21 cellular contexts compared by ENCODE assay signal in genomic region chr4:33411182-33411581, GRCh38.
DNase-seq lines count a peak whose midpoint lies in the region; ATAC-seq lines count a peak whose summit lies in the region.
"Had no signal": no experiment of that assay in that cellular context is flagged by ENCODE, and none has a peak within 500 bp of the region (broad histone marks: within the 10 kb centered on the region; RNA-seq: fewer than 3 reads in every experiment).

No MANE protein-coding gene starts in this region.

- H3K27ac Mint-ChIP-seq in activated naive CD8-positive, alpha-beta T cell treated with anti-CD3 and anti-CD28 coated beads, Interleukin-2, amount 50 U/mL, for 24 hours = no peak overlapping the region
- H3K27ac Mint-ChIP-seq: activated CD4-positive, alpha-beta T cell treated with anti-CD3 and anti-CD28 coated beads for 36 hours; activated naive CD4-positive, alpha-beta T cell treated with anti-CD3 and anti-CD28 coated beads for 36 hours; immature natural killer cell; T-helper 2 cell treated with Interferon-gamma antibody and Interleukin-4, amounts not matched to agents 5 μg/mL and 100 μg/mL, for 36 hours had no signal

- H3K36me3 Mint-ChIP-seq in activated naive CD8-positive, alpha-beta T cell treated with anti-CD3 and anti-CD28 coated beads, Interleukin-2, amount 50 U/mL, for 24 hours (ENCODE audit: low read depth) = no peaks in the 10 kb centered on the region
- H3K36me3 Mint-ChIP-seq: immature natural killer cell had no signal

- peaks cover 20% of the 10 kb centered on the region for H3K9me3 Mint-ChIP-seq in activated naive CD8-positive, alpha-beta T cell treated with anti-CD3 and anti-CD28 coated beads, Interleukin-2, amount 50 U/mL, for 24 hours

- no peaks in the 10 kb centered on the region for H3K4me1 Mint-ChIP-seq in activated naive CD8-positive, alpha-beta T cell treated with anti-CD3 and anti-CD28 coated beads, Interleukin-2, amount 50 U/mL, for 24 hours
- H3K4me1 Mint-ChIP-seq: activated CD4-positive, alpha-beta T cell treated with anti-CD3 and anti-CD28 coated beads for 36 hours; immature natural killer cell had no signal

- peak; percentile 1 for DNase-seq in LHCN-M2 (ENCODE audit: low read depth)
- peak; percentile 76 for DNase-seq in SIG-M5 treated with dmso at 0.1 percent for 504 hours (lab: John Stamatoyannopoulos, UW; ENCODE audit: unreplicated experiment)
- peak; percentile 0 for DNase-seq in epithelial cell of prostate (ENCODE audit: low read depth, low spot score)
- no peak for DNase-seq in activated naive CD8-positive, alpha-beta T cell treated with anti-CD3 and anti-CD28 coated beads, Interleukin-2, amount 50 U/mL, for 24 hours
- no peak for DNase-seq in NCI-H146 treated with DMSO at 0.1 percent for 48 hours (lab: John Stamatoyannopoulos, UW; ENCODE audit: unreplicated experiment)
- no peak for DNase-seq in DMS 273 (lab: John Stamatoyannopoulos, UW; ENCODE audit: unreplicated experiment)
- DNase-seq: activated CD4-positive, alpha-beta T cell treated with anti-CD3 and anti-CD28 coated beads for 36 hours; activated naive CD4-positive, alpha-beta T cell treated with anti-CD3 and anti-CD28 coated beads for 36 hours; DMS 273 treated with DMSO at 0.1 percent for 48 hours; effector memory CD4-positive, alpha-beta T cell; H7; immature natural killer cell; midbrain; NCI-H2107; NCI-H69; right cardiac atrium; Right ventricle myocardium superior had no signal

- no peak overlapping the region for H3K27ac ChIP-seq in epithelial cell of prostate
- H3K27ac ChIP-seq: BLaER1, thoracic aorta had no signal

- no peak for ATAC-seq in GM21723 (IDR thresholded peaks at IDR 0.05; ENCODE audit: unreplicated experiment)
- no peak for ATAC-seq in activated naive CD8-positive, alpha-beta T cell treated with anti-CD3 and anti-CD28 coated beads, Interleukin-2, amount 50 U/mL, for 24 hours
- ATAC-seq: activated CD4-positive, alpha-beta T cell treated with anti-CD3 and anti-CD28 coated beads for 36 hours; right cardiac atrium had no signal

- H3K4me3 Mint-ChIP-seq in activated naive CD8-positive, alpha-beta T cell treated with anti-CD3 and anti-CD28 coated beads, Interleukin-2, amount 50 U/mL, for 24 hours = no peak overlapping the region
- H3K4me3 Mint-ChIP-seq: activated CD4-positive, alpha-beta T cell treated with anti-CD3 and anti-CD28 coated beads for 36 hours; activated naive CD4-positive, alpha-beta T cell treated with anti-CD3 and anti-CD28 coated beads for 36 hours; immature natural killer cell; T-helper 2 cell treated with Interferon-gamma antibody and Interleukin-4, amounts not matched to agents 5 μg/mL and 100 μg/mL, for 36 hours had no signal

- H3K27me3 Mint-ChIP-seq in activated naive CD8-positive, alpha-beta T cell treated with anti-CD3 and anti-CD28 coated beads, Interleukin-2, amount 50 U/mL, for 24 hours = no peaks in the 10 kb centered on the region
- H3K27me3 Mint-ChIP-seq: activated CD4-positive, alpha-beta T cell treated with anti-CD3 and anti-CD28 coated beads for 36 hours had no signal

Comparison
In these comparisons a context has a peak if more than half of its experiments do, and no peak if none do; other contexts are left out.
1. DNase-seq: peak in LHCN-M2 (single experiment), SIG-M5 treated with dmso at 0.1 percent for 504 hours (single experiment) and epithelial cell of prostate (single experiment); none in activated naive CD8-positive, alpha-beta T cell treated with anti-CD3 and anti-CD28 coated beads, Interleukin-2, amount 50 U/mL, for 24 hours (single experiment), NCI-H146 treated with DMSO at 0.1 percent for 48 hours (single experiment) and DMS 273 (single experiment).